16 cellular contexts compared by ENCODE assay signal in the genomic region with DNA sequence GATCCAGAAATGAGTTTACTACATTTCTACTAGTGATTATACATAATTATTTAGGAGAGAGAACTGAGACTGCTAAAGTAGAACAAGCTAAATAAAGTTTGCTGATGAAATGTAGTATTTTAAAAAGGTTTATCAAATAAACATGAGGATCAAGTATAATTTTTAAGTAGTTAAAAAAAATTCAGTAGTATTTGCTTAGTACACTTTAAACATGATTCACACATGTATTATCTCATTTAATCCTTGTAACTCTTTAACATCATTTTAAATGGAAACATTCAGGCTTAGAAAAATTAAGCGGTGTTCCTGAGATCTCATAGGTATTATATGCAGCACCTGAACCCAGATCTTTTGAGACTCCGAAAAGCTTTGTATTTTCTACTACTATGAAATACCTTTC. TPM values are rescaled to one million over a fixed set of nuclear protein-coding genes. Genes with fewer than 3 reads are reported as not detected.
A peak's percentile ranks its signal among the peaks of the same experiment; 100 is the strongest.
DNase-seq lines count a peak whose midpoint lies in the region; ATAC-seq, FAIRE-seq and TF ChIP-seq lines count a peak whose summit lies in the region.
"Had no signal": no experiment of that assay in that cellular context is flagged by ENCODE, and none has a peak within 500 bp of the region (broad histone marks: within the 10 kb centered on the region; RNA-seq: fewer than 3 reads in every experiment).

No MANE protein-coding gene starts in this region.

- H3K9ac ChIP-seq in IMR-90 (ENCODE audit: low read depth, low read length) (no peak overlapping the region), SK-N-MC (ENCODE audit: insufficient read length) (no peak overlapping the region)
- H3K9ac ChIP-seq: BLaER1, GM23248 had no signal

- no peaks in the 10 kb centered on the region for H3K9me1 ChIP-seq in IMR-90 (ENCODE audit: insufficient read depth, low read length)

- no peak overlapping the region for H2BK120ac ChIP-seq in IMR-90 (ENCODE audit: low read depth, low read length)

- H2BK5ac ChIP-seq in IMR-90 (ENCODE audit: low read depth, low read length, poor library complexity, severe bottlenecking), result no peak overlapping the region

- H3K27me3 Mint-ChIP-seq in mesothelial cell of epicardium (ENCODE audit: low read depth), result no peaks in the 10 kb centered on the region
- H3K27me3 Mint-ChIP-seq: CD4-positive, alpha-beta memory T cell had no signal

- peaks cover 20% of the 10 kb centered on the region; the same call in 1 of the 2 replicates for H4K20me1 ChIP-seq in IMR-90 (ENCODE audit: insufficient read depth, low read length)

- no peak for TF ChIP-seq CTCF in IMR-90 (conservative IDR thresholded peaks at IDR 0.05; ENCODE audit: low read depth, low read length)
- no peak for TF ChIP-seq CTCF in mesothelial cell of epicardium (IDR thresholded peaks at IDR 0.05; ENCODE audit: unreplicated experiment)
- no peak for TF ChIP-seq CTCF in foreskin keratinocyte (conservative IDR thresholded peaks at IDR 0.05)
- no peak for TF ChIP-seq CTCF in GM20000 (IDR thresholded peaks at IDR 0.05; ENCODE audit: extremely low read depth, missing control alignments)

- no peak overlapping the region for H2AK9ac ChIP-seq in IMR-90 (replicated peaks; ENCODE audit: low read depth, low read length, poor library complexity)

- H3K27ac ChIP-seq in IMR-90 (ENCODE audit: insufficient read depth, low read length), result peak overlapping the region; percentile 35; the same call in 1 of the 2 replicates
- 0 out of 2 replicates have a peak overlapping the region, but pooled peaks have one; percentile 1 for H3K27ac ChIP-seq in SK-N-MC
- H3K27ac ChIP-seq in foreskin keratinocyte, result no peak overlapping the region
- H3K27ac ChIP-seq: 22Rv1, BLaER1, GM23248 had no signal

- no TSS peak for BruUV-seq in IMR-90 (replicated peaks; lab: Mats Ljungman, UMichigan)

- CTCF ChIA-PET in IMR-90 (lab: Yijun Ruan, JAX), result interaction anchor here (0.6 kb wide), 1 partner anchor 24 kb away, joined by 4 read pairs; no protein-coding TSS in a partner anchor

- H4K8ac ChIP-seq in IMR-90 (ENCODE audit: low read depth in 2 of 2, low read length in 2 of 2), result no peak overlapping the region

- H4K91ac ChIP-seq in IMR-90 (ENCODE audit: insufficient read depth, low read depth, low read length), result no peak overlapping the region

- H3K79me1 ChIP-seq in IMR-90 (ENCODE audit: low read depth in 1 of 2, low read length in 2 of 2), result peaks cover 23 to 32% of the 10 kb centered on the region in 2 experiments

- no peak overlapping the region for H3K14ac ChIP-seq in IMR-90 (replicated peaks; ENCODE audit: low read depth, low read length)

- H4K5ac ChIP-seq in IMR-90 (ENCODE audit: low read depth, low read length), result no peak overlapping the region

- peaks cover 44% of the 10 kb centered on the region for H3K36me3 Mint-ChIP-seq in mesothelial cell of epicardium

- TF ChIP-seq RAD21 in IMR-90 (IDR thresholded peaks at IDR 0.05; ENCODE audit: low read length), result no peak

- no CpG with 5 or more reads among the region's 2 CpGs for WGBS in IMR-90 (ENCODE audit: extremely low coverage in 2 of 2, insufficient read length in 1 of 2), 2 experiments

- no peak overlapping the region for H3K23ac ChIP-seq in IMR-90 (ENCODE audit: low read depth, low read length)

- H2BK20ac ChIP-seq in IMR-90 (ENCODE audit: low read depth, low read length), result no peak overlapping the region

- H3K4me1 ChIP-seq in IMR-90 (ENCODE audit: control insufficient read depth, insufficient read depth, low read length) (no peaks in the 10 kb centered on the region), foreskin keratinocyte (no peaks in the 10 kb centered on the region)
- H3K4me1 ChIP-seq: BLaER1, HAP-1 had no signal

- no peak overlapping the region for H3K18ac ChIP-seq in IMR-90 (ENCODE audit: low read depth, low read length)

- no peaks in the 10 kb centered on the region for H3K9me3 Mint-ChIP-seq in mesothelial cell of epicardium
- H3K9me3 Mint-ChIP-seq: CD14-positive monocyte had no signal

- H2BK15ac ChIP-seq in IMR-90 (ENCODE audit: low read depth, low read length), result no peak overlapping the region

- peak; percentile 59 for FAIRE-seq in A204.1 (lab: Jason Lieb, UNC)
- FAIRE-seq: GM12878 had no signal

- no peak overlapping the region for H2AK5ac ChIP-seq in IMR-90 (ENCODE audit: low read depth, low read length)

- H3K4me3 Mint-ChIP-seq in mesothelial cell of epicardium, result no peak overlapping the region
- H3K4me3 Mint-ChIP-seq: CD14-positive monocyte had no signal

- in situ Hi-C loops in IMR-90 (cut with MboI; ENCODE audit: low sequenced_read_pairs), result no loop called here

- H3K4me3 ChIP-seq in IMR-90 (ENCODE audit: insufficient read depth, low read depth, low read length) (no peak overlapping the region), SK-N-MC (no peak overlapping the region)
- H3K4me3 ChIP-seq: BLaER1, GM12878, GM23248, HAP-1 had no signal

- no peak overlapping the region for H2AFZ ChIP-seq in IMR-90 (replicated peaks; ENCODE audit: low read length, poor library complexity)
- H2AFZ ChIP-seq: GM23248 had no signal

- no peak overlapping the region for H3K56ac ChIP-seq in IMR-90 (ENCODE audit: extremely low read depth, insufficient read depth, low read length)

- ATAC-seq in IMR-90 (ENCODE audit: low read depth) (no peak), foreskin keratinocyte (no peak)
- ATAC-seq: GM12878 had no signal

- H3K9me3 ChIP-seq in IMR-90 (ENCODE audit: control insufficient read depth, insufficient read depth, low read length), result no peaks in the 10 kb centered on the region
- no peaks in the 10 kb centered on the region for H3K9me3 ChIP-seq in SK-N-MC (ENCODE audit: low read depth, low read length)
- H3K9me3 ChIP-seq: HAP-1 had no signal

- no peak overlapping the region for H3K4ac ChIP-seq in IMR-90 (ENCODE audit: low read depth, low read length)

- peak overlapping the region; percentile 16 for H3K27ac Mint-ChIP-seq in mesothelial cell of epicardium
- H3K27ac Mint-ChIP-seq: CD14-positive monocyte had no signal

- no peak for TF ChIP-seq POLR2A in IMR-90 (IDR thresholded peaks at IDR 0.05; ENCODE audit: low read depth, low read length)

- DNase-seq in IMR-90 (no peak), SK-N-MC (ENCODE audit: low read depth, low spot score) (no peak), mesothelial cell of epicardium (ENCODE audit: low spot score in 2 of 2, unreplicated experiment in 2 of 2) (no peak), foreskin keratinocyte (no peak), GM20000 (ENCODE audit: low spot score) (no peak), iPS-NIHi11 (ENCODE audit: low spot score) (no peak)
- no peak for DNase-seq in effector CD4-positive, alpha-beta T cell
- DNase-seq: CD4-positive, alpha-beta memory T cell; DMS79 treated with DMSO at 0.1 percent for 48 hours; GM23248 had no signal

- dilution Hi-C loops in IMR-90 (cut with HindIII; ENCODE audit: low sequenced_read_pairs, unreplicated experiment), result no loop called here

- POLR2A ChIA-PET in IMR-90 (lab: Charles Lee; ENCODE audit: unreplicated experiment), result no interaction called here

- H3K4me2 ChIP-seq in IMR-90 (ENCODE audit: low read depth, low read length), result no peak overlapping the region
- H3K4me2 ChIP-seq: BLaER1 had no signal

- H3K27me3 ChIP-seq in IMR-90 (ENCODE audit: control insufficient read depth, insufficient read depth, low read length) (no peaks in the 10 kb centered on the region), foreskin keratinocyte (no peaks in the 10 kb centered on the region)
- H3K27me3 ChIP-seq: BLaER1 had no signal

- intact Hi-C loops in IMR-90 (cut with micrococcal nuclease), result no loop called here

- H3K36me3 ChIP-seq in IMR-90 (ENCODE audit: control insufficient read depth, insufficient read depth, low read length) (peaks cover 17% of the 10 kb centered on the region), SK-N-MC (ENCODE audit: insufficient read depth, low read length) (peaks cover 65% of the 10 kb centered on the region)

- peaks cover 8% of the 10 kb centered on the region for H3K4me1 Mint-ChIP-seq in mesothelial cell of epicardium

TF ChIP-seq in IMR-90, 13 proteins besides CTCF, POLR2A, EP300 and RAD21 (continues in another document):
- no peak for TF ChIP-seq CHD1 (IDR thresholded peaks at IDR 0.05; ENCODE audit: low read depth, low read length)
- TF ChIP-seq SMC3 (IDR thresholded peaks at IDR 0.05; ENCODE audit: low read depth, low read length), result no peak
- TF ChIP-seq CEBPB (IDR thresholded peaks at IDR 0.05; ENCODE audit: low read depth, low read length), result no peak
- no peak for TF ChIP-seq NFE2L2 (IDR thresholded peaks at IDR 0.05; ENCODE audit: low read depth, low read length)
- no peak for TF ChIP-seq MAZ (IDR thresholded peaks at IDR 0.05; ENCODE audit: borderline replicate concordance, low read depth, low read length)

RNA-seq across cellular contexts. Expression of a gene that starts 8.7 kb away (rescaled TPM):
- 30.6 and 50.3 TPM in 2 replicates for total RNA-seq in IMR-90 (2012; rRNA removed)
- 28.2 and 29.2 TPM in 2 replicates for polyA plus RNA-seq in IMR-90 (2012; rRNA removed)
- polyA plus RNA-seq in IMR-90 (2012; cell fraction: cytosol; rRNA removed), result 3.2 and 7.4 TPM in 2 replicates
- polyA plus RNA-seq in IMR-90 (2012; cell fraction: nucleus; rRNA removed; ENCODE audit: low replicate concordance), result 1.6 and 17.5 TPM in 2 replicates
- total RNA-seq in mesothelial cell of epicardium, result 79.7 to 82.9 TPM (median 82.4 TPM) in 3 replicates
- 70.2 and 79.8 TPM in 2 replicates for total RNA-seq in foreskin keratinocyte
- polyA plus RNA-seq in foreskin keratinocyte, result 58.7 and 68.0 TPM in 2 replicates

RNA-seq across cellular contexts. Expression of a gene that starts 44.4 kb away (rescaled TPM):
- total RNA-seq in IMR-90 (2012; rRNA removed), result 226 and 309 TPM in 2 replicates
- polyA plus RNA-seq in IMR-90 (2012; rRNA removed), result 220 and 244 TPM in 2 replicates
- 101 and 793 TPM in 2 replicates for polyA plus RNA-seq in IMR-90 (2012; cell fraction: cytosol; rRNA removed)
- 15.2 and 49.3 TPM in 2 replicates for polyA plus RNA-seq in IMR-90 (2012; cell fraction: nucleus; rRNA removed; ENCODE audit: low replicate concordance)
- 88.5 to 106 TPM (median 104 TPM) in 3 replicates for total RNA-seq in mesothelial cell of epicardium
- total RNA-seq in foreskin keratinocyte, result 240 and 247 TPM in 2 replicates
- 377 and 381 TPM in 2 replicates for polyA plus RNA-seq in foreskin keratinocyte

RNA-seq across cellular contexts. Expression of a gene that starts 44.4 kb away (rescaled TPM):
- total RNA-seq in IMR-90 (2012; rRNA removed) (9.2 and 10.8 TPM in 2 replicates), mesothelial cell of epicardium (10.9 to 13.2 TPM (median 12.3 TPM) in 3 replicates), foreskin keratinocyte (9.8 and 10.3 TPM in 2 replicates)
- polyA plus RNA-seq in IMR-90 (2012; rRNA removed) (9.6 and 10.0 TPM in 2 replicates), foreskin keratinocyte (9.1 and 9.8 TPM in 2 replicates)
- polyA plus RNA-seq in IMR-90 (2012; cell fraction: cytosol; rRNA removed), result 3.6 and 4.1 TPM in 2 replicates
- 4.0 and 8.9 TPM in 2 replicates for polyA plus RNA-seq in IMR-90 (2012; cell fraction: nucleus; rRNA removed; ENCODE audit: low replicate concordance)

RNA-seq across cellular contexts. Expression of a gene that starts 47.6 kb away (rescaled TPM):
- total RNA-seq in IMR-90 (2012; rRNA removed) (1.1 and 1.6 TPM in 2 replicates), mesothelial cell of epicardium (13.2 to 13.3 TPM (median 13.2 TPM) in 3 replicates), foreskin keratinocyte (6.2 and 6.7 TPM in 2 replicates)
- polyA plus RNA-seq in IMR-90 (2012; rRNA removed) (3.6 and 4.6 TPM in 2 replicates), foreskin keratinocyte (6.2 and 7.1 TPM in 2 replicates)
- 2.2 and 5.5 TPM in 2 replicates for polyA plus RNA-seq in IMR-90 (2012; cell fraction: cytosol; rRNA removed)
- 19.4 and 19.7 TPM in 2 replicates for polyA plus RNA-seq in IMR-90 (2012; cell fraction: nucleus; rRNA removed; ENCODE audit: low replicate concordance)
